2 cellular contexts compared by ENCODE assay signal in genomic region chr17:78498848-78499247, GRCh38.
TF ChIP-seq lines count a peak whose summit lies in the region.

No MANE protein-coding gene starts in this region.

TF ChIP-seq in A549, 52 proteins besides CTCF, POLR2A, EP300 and RAD21 (continued from another document):
- TF ChIP-seq ATOH8 (CRISPR knock-in tag; IDR thresholded peaks at IDR 0.05; ENCODE audit: low read depth) = no peak

TF ChIP-seq in GM23338, 12 proteins besides CTCF, POLR2A, EP300 and RAD21 (continued from another document):
- TF ChIP-seq, protein P1, sequence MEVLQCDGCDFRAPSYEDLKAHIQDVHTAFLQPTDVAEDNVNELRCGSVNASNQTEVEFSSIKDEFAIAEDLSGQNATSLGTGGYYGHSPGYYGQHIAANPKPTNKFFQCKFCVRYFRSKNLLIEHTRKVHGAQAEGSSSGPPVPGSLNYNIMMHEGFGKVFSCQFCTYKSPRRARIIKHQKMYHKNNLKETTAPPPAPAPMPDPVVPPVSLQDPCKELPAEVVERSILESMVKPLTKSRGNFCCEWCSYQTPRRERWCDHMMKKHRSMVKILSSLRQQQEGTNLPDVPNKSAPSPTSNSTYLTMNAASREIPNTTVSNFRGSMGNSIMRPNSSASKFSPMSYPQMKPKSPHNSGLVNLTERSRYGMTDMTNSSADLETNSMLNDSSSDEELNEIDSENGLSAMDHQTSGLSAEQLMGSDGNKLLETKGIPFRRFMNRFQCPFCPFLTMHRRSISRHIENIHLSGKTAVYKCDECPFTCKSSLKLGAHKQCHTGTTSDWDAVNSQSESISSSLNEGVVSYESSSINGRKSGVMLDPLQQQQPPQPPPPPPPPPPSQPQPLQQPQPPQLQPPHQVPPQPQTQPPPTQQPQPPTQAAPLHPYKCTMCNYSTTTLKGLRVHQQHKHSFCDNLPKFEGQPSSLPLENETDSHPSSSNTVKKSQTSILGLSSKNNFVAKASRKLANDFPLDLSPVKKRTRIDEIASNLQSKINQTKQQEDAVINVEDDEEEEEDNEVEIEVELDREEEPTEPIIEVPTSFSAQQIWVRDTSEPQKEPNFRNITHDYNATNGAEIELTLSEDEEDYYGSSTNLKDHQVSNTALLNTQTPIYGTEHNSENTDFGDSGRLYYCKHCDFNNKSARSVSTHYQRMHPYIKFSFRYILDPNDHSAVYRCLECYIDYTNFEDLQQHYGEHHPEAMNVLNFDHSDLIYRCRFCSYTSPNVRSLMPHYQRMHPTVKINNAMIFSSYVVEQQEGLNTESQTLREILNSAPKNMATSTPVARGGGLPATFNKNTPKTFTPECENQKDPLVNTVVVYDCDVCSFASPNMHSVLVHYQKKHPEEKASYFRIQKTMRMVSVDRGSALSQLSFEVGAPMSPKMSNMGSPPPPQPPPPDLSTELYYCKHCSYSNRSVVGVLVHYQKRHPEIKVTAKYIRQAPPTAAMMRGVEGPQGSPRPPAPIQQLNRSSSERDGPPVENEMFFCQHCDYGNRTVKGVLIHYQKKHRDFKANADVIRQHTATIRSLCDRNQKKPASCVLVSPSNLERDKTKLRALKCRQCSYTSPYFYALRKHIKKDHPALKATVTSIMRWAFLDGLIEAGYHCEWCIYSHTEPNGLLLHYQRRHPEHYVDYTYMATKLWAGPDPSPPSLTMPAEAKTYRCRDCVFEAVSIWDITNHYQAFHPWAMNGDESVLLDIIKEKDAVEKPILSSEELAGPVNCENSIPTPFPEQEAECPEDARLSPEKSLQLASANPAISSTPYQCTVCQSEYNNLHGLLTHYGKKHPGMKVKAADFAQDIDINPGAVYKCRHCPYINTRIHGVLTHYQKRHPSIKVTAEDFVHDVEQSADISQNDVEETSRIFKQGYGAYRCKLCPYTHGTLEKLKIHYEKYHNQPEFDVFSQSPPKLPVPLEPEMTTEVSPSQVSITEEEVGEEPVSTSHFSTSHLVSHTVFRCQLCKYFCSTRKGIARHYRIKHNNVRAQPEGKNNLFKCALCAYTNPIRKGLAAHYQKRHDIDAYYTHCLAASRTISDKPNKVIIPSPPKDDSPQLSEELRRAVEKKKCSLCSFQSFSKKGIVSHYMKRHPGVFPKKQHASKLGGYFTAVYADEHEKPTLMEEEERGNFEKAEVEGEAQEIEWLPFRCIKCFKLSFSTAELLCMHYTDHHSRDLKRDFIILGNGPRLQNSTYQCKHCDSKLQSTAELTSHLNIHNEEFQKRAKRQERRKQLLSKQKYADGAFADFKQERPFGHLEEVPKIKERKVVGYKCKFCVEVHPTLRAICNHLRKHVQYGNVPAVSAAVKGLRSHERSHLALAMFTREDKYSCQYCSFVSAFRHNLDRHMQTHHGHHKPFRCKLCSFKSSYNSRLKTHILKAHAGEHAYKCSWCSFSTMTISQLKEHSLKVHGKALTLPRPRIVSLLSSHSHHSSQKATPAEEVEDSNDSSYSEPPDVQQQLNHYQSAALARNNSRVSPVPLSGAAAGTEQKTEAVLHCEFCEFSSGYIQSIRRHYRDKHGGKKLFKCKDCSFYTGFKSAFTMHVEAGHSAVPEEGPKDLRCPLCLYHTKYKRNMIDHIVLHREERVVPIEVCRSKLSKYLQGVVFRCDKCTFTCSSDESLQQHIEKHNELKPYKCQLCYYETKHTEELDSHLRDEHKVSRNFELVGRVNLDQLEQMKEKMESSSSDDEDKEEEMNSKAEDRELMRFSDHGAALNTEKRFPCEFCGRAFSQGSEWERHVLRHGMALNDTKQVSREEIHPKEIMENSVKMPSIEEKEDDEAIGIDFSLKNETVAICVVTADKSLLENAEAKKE (CRISPR knock-in tag; IDR thresholded peaks at IDR 0.05) = no peak
- no peak for TF ChIP-seq JUNB (IDR thresholded peaks at IDR 0.05; ENCODE audit: unreplicated experiment)
- no peak for TF ChIP-seq STAT1 (IDR thresholded peaks at IDR 0.05; ENCODE audit: unreplicated experiment)
- TF ChIP-seq ZNF331 (CRISPR knock-in tag; IDR thresholded peaks at IDR 0.05; ENCODE audit: low read depth) = no peak
- no peak for TF ChIP-seq EZH2phosphoT487 (IDR thresholded peaks at IDR 0.05; ENCODE audit: unreplicated experiment)
- no peak for TF ChIP-seq CREB1 (CRISPR knock-in tag; IDR thresholded peaks at IDR 0.05; ENCODE audit: low read depth)
TF ChIP-seq in GM23338: peak in this region for 0.
